ENCODE assay signal across 23 cellular contexts in genomic region chr17:44075598-44076293, GRCh38. TPM values are rescaled to one million over a fixed set of nuclear protein-coding genes. Genes with fewer than 3 reads are reported as not detected.
DNase-seq lines count a peak whose midpoint lies in the region; ATAC-seq, FAIRE-seq and TF ChIP-seq lines count a peak whose summit lies in the region.
"Had no signal": no experiment of that assay in that cellular context is flagged by ENCODE, and none has a peak within 500 bp of the region (broad histone marks: within the 10 kb centered on the region; RNA-seq: fewer than 3 reads in every experiment).

No MANE protein-coding gene starts in this region.

- no peak overlapping the region for H3K4me2 ChIP-seq in K562 (ENCODE audit: insufficient read depth, low read length)
- no peak overlapping the region for H3K4me2 ChIP-seq in GM23338

- H3K9ac ChIP-seq in K562 (ENCODE audit: insufficient read depth in 1 of 2, low read depth in 2 of 2, low read length in 2 of 2) = peak overlapping the region in 1 of 2 experiments; percentile 37; a peak in 2 of 4 replicates

- H3K9me3 Mint-ChIP-seq in naive B cell = no peaks in the 10 kb centered on the region
- H3K9me3 Mint-ChIP-seq in GM23338 = no peaks in the 10 kb centered on the region; the same call in 1 of the 3 replicates
- H3K9me3 Mint-ChIP-seq: activated CD4-positive, alpha-beta memory T cell treated with anti-CD3 and anti-CD28 coated beads for 36 hours; CD4-positive, CD25-positive, alpha-beta regulatory T cell had no signal

- intact Hi-C loops in K562 (cut with micrococcal nuclease) = no loop called here

- H3K36me3 ChIP-seq in cardiac muscle cell (peaks cover 28% of the 10 kb centered on the region), right atrium auricular region (peaks cover 52% of the 10 kb centered on the region), K562 (ENCODE audit: control insufficient read depth, insufficient read depth, low read length) (peaks cover 38% of the 10 kb centered on the region; the same call in 2 of the 3 replicates), GM23338 (ENCODE audit: insufficient read depth) (peaks cover 9% of the 10 kb centered on the region; the same call in 1 of the 2 replicates)

- ATAC-seq in K562 = no peak
- no peak for ATAC-seq in naive B cell (ENCODE audit: low read depth in 2 of 2)
- no peak for ATAC-seq in HG03457 (IDR thresholded peaks at IDR 0.05; ENCODE audit: unreplicated experiment)
- no peak for ATAC-seq in GM23338
- ATAC-seq: heart left ventricle had no signal

- WGBS in K562 (ENCODE audit: insufficient coverage, low coverage, missing lambda C conversion rate) = 77% methylated on average over 10 of the region's 10 CpGs

- no peak for TF ChIP-seq EP300 in K562 (IDR thresholded peaks at IDR 0.05; ENCODE audit: low read length)

- no peak for FAIRE-seq in K562 (lab: Jason Lieb, UNC)
- FAIRE-seq: H54 had no signal

- H2AFZ ChIP-seq in K562 (ENCODE audit: low read depth, low read length) = no peak overlapping the region
- H2AFZ ChIP-seq in GM23338 = no peak overlapping the region

- H3K36me3 Mint-ChIP-seq in naive B cell = no peaks in the 10 kb centered on the region
- peaks cover 70% of the 10 kb centered on the region for H3K36me3 Mint-ChIP-seq in GM23338 (ENCODE audit: low read depth)

- peak overlapping the region in 2 of 8 donors; percentile 49 to 66 for H3K4me3 Mint-ChIP-seq in naive B cell
- no peak overlapping the region; the same call in 2 of the 3 replicates for H3K4me3 Mint-ChIP-seq in GM23338
- H3K4me3 Mint-ChIP-seq: activated CD4-positive, alpha-beta memory T cell treated with anti-CD3 and anti-CD28 coated beads for 36 hours had no signal

- POLR2A ChIA-PET in K562 (lab: Yijun Ruan, JAX) (interaction anchor here (1.1 to 1.3 kb wide), 2 partner anchors 8 to 11 kb away, joined by 3 to 4 read pairs; no protein-coding TSS in a partner anchor), HEK293T (lab: Yijun Ruan, JAX) (no interaction called here)

- no peaks in the 10 kb centered on the region; the same call in 1 of the 2 replicates for H3F3A ChIP-seq in GM23338 (replicated peaks; ENCODE audit: low read depth)

- H3K9me3 ChIP-seq in cardiac muscle cell (ENCODE audit: low read depth) (no peaks in the 10 kb centered on the region), right atrium auricular region (no peaks in the 10 kb centered on the region), K562 (replicated peaks; ENCODE audit: control insufficient read depth, insufficient read depth, low read depth, low read length) (no peaks in the 10 kb centered on the region)
- H3K9me3 ChIP-seq: heart left ventricle had no signal

- TF ChIP-seq POLR2A in K562 (conservative IDR thresholded peaks at IDR 0.05) = no peak

- TF ChIP-seq CTCF in cardiac muscle cell (IDR thresholded peaks at IDR 0.05; ENCODE audit: low read depth, low read length) (no peak), right atrium auricular region (IDR thresholded peaks at IDR 0.05) (no peak), K562 (IDR thresholded peaks at IDR 0.05 in 2 of 3, conservative IDR thresholded peaks at IDR 0.05 in 1 of 3; ENCODE audit: insufficient read depth in 2 of 3, low read depth in 1 of 3, low read length in 3 of 3) (no peak), GM23338 (conservative IDR thresholded peaks at IDR 0.05; ENCODE audit: low read depth in 2 of 2) (no peak)

- no peaks in the 10 kb centered on the region for H3K27me3 Mint-ChIP-seq in naive B cell
- H3K27me3 Mint-ChIP-seq in GM23338 (ENCODE audit: insufficient read depth, low read depth, poor library complexity) = peaks cover 11% of the 10 kb centered on the region
- H3K27me3 Mint-ChIP-seq: activated CD4-positive, alpha-beta memory T cell treated with anti-CD3 and anti-CD28 coated beads for 36 hours had no signal

- H3K4me1 Mint-ChIP-seq in naive B cell (peaks cover 18 to 35% (median 28%) of the 10 kb centered on the region in 3 donors), GM23338 (peaks cover 22% of the 10 kb centered on the region)

- peaks cover 9% of the 10 kb centered on the region for H3K4me1 ChIP-seq in cardiac muscle cell (ENCODE audit: low read depth)
- peaks cover 0 to 11% of the 10 kb centered on the region in 2 donors for H3K4me1 ChIP-seq in right atrium auricular region
- peaks cover 3 to 23% of the 10 kb centered on the region in 2 experiments; a peak in 4 of 5 replicates for H3K4me1 ChIP-seq in K562 (replicated peaks in 1 of 2; ENCODE audit: control insufficient read depth in 2 of 2, insufficient read depth in 2 of 2, low read length in 2 of 2)
- H3K4me1 ChIP-seq in GM23338 (ENCODE audit: insufficient read depth) = peaks cover 12% of the 10 kb centered on the region; the same call in 1 of the 2 replicates

- no peak for TF ChIP-seq RAD21 in K562 (CRISPR knock-in tag; conservative IDR thresholded peaks at IDR 0.05 in 1 of 2, IDR thresholded peaks at IDR 0.05 in 1 of 2)

- H3K27me3 ChIP-seq in cardiac muscle cell (no peaks in the 10 kb centered on the region), right atrium auricular region (no peaks in the 10 kb centered on the region), K562 (ENCODE audit: control insufficient read depth in 2 of 2, insufficient read depth in 2 of 2, low read length in 2 of 2) (no peaks in the 10 kb centered on the region), GM23338 (ENCODE audit: insufficient read depth) (no peaks in the 10 kb centered on the region)
- H3K27me3 ChIP-seq: dorsolateral prefrontal cortex, heart left ventricle had no signal

- H3K27ac ChIP-seq in cardiac muscle cell (peak overlapping the region; percentile 69), right atrium auricular region (no peak overlapping the region), K562 (ENCODE audit: extremely low read depth, low read depth, low read length) (no peak overlapping the region), GM23338 (ENCODE audit: low read depth) (no peak overlapping the region)
- H3K27ac ChIP-seq: heart left ventricle had no signal

- H4K20me1 ChIP-seq in K562 (replicated peaks; ENCODE audit: control insufficient read depth, insufficient read depth, low read length) (no peaks in the 10 kb centered on the region), GM23338 (replicated peaks; ENCODE audit: insufficient read depth) (no peaks in the 10 kb centered on the region; the same call in 1 of the 2 replicates)

- DNase-seq in cardiac muscle cell (ENCODE audit: low read depth in 1 of 2, low spot score in 1 of 2) (no peak), right atrium auricular region (ENCODE audit: low spot score) (no peak), K562 (ENCODE audit: extremely low read depth in 1 of 4, low spot score in 3 of 4) (no peak), naive B cell (no peak), HEK293T (ENCODE audit: extremely low spot score) (no peak), NAMALWA (ENCODE audit: low spot score) (no peak), GM23338 (ENCODE audit: low spot score) (no peak)
- DNase-seq: activated CD4-positive, alpha-beta memory T cell treated with anti-CD3 and anti-CD28 coated beads for 36 hours; activated T-cell treated with anti-CD3 and anti-CD28 coated beads for 4 hours; anterior cingulate cortex; CD4-positive, CD25-positive, alpha-beta regulatory T cell; central memory CD4-positive, alpha-beta T cell; DMS 273 treated with DMSO at 0.1 percent for 48 hours; dorsolateral prefrontal cortex; MV-4-11; NCI-H1694; NCI-H2171; NCI-H526; occipital lobe; trophoblast cell had no signal

- in situ Hi-C loops in K562 (cut with MboI) = no loop called here

- no peaks in the 10 kb centered on the region for H3K9me2 ChIP-seq in GM23338 (ENCODE audit: insufficient read depth)

- H3K79me2 ChIP-seq in K562 (ENCODE audit: control insufficient read depth, insufficient read depth, low read length) (peaks cover 24% of the 10 kb centered on the region), GM23338 (replicated peaks; ENCODE audit: insufficient read depth) (peaks cover 24% of the 10 kb centered on the region)

- H3K27ac Mint-ChIP-seq in naive B cell (peak overlapping the region in 4 of 6 donors; percentile 36 to 93 (median 80)), GM23338 (no peak overlapping the region)
- H3K27ac Mint-ChIP-seq: activated CD4-positive, alpha-beta memory T cell treated with anti-CD3 and anti-CD28 coated beads for 36 hours had no signal

- no peaks in the 10 kb centered on the region for H3K9me1 ChIP-seq in K562 (ENCODE audit: control insufficient read depth, insufficient read depth, low read length)

- CTCF ChIA-PET in K562 (lab: Yijun Ruan, JAX; ENCODE audit: low intra/inter-chr PET ratio) = no interaction called here
- CTCF ChIA-PET in HEK293T (lab: Yijun Ruan, JAX) = interaction anchor here (1.8 kb wide), 1 partner anchor 8 kb away, joined by 7 read pairs; no protein-coding TSS in a partner anchor

- H3K4me3 ChIP-seq in cardiac muscle cell (no peak overlapping the region), right atrium auricular region (no peak overlapping the region), K562 (no peak overlapping the region), GM23338 (no peak overlapping the region)
- H3K4me3 ChIP-seq: dorsolateral prefrontal cortex, heart left ventricle had no signal

- no TSS peak for BruUV-seq in K562 (replicated peaks; lab: Mats Ljungman, UMichigan)

RNA-seq across cellular contexts. Expression of gene G6PC3, which starts 5.2 kb away (rescaled TPM):
- total RNA-seq in cardiac muscle cell = 93.1 and 95.3 TPM in 2 replicates
- polyA plus RNA-seq in cardiac muscle cell = 162 and 234 TPM in 2 replicates
- total RNA-seq in right atrium auricular region = 10 to 100 TPM; 36.0 to 41.1 TPM
- 33.6 and 98.9 TPM in 2 replicates for total RNA-seq in K562 (2011; cell fraction: chromatin; rRNA removed; ENCODE audit: low replicate concordance)
- total RNA-seq in K562 (2011; cell fraction: nucleolus; rRNA removed) = 135 and 137 TPM in 2 replicates
- total RNA-seq in K562 (2011; cell fraction: nucleoplasm; rRNA removed) = 99.2 and 101 TPM in 2 replicates
- total RNA-seq in K562 (2014; rRNA removed) = 31.1 and 37.6 TPM in 2 replicates
- total RNA-seq in K562 (2014; rRNA removed; fragmentation: Illumina TruSeq; extraction: Trizol) = 11.4 and 11.6 TPM in 2 replicates
- total RNA-seq in K562 (2015; rRNA removed; fragmentation: Illumina TruSeq; extraction: Trizol) = 24.1 and 26.8 TPM in 2 replicates
- total RNA-seq in K562 (2021) = 41.9 and 47.4 TPM in 2 replicates
- polyA plus RNA-seq in K562 (2011; rRNA removed) = 46.6 and 55.1 TPM in 2 replicates
- 121 and 218 TPM in 2 replicates for polyA plus RNA-seq in K562 (2011; cell fraction: cytosol; rRNA removed)
- polyA plus RNA-seq in K562 (2011; cell fraction: nucleus; rRNA removed) = 51.8 and 71.7 TPM in 2 replicates
- polyA plus RNA-seq in K562 (2012) = 62.0 and 81.3 TPM in 2 replicates
- polyA plus RNA-seq in K562 (2014; fragmentation: Illumina TruSeq; extraction: Trizol) = 49.5 and 60.5 TPM in 2 replicates
- polyA plus RNA-seq in K562 (2014; fragmentation: Nextera tagmentation; extraction: Ambion mirVana) = 10 to 100 TPM; 10.4 to 14.8 TPM
- 56.3 and 57.8 TPM in 2 replicates for polyA plus RNA-seq in K562 (2014; rRNA removed)
- 31.6 and 48.8 TPM in 2 replicates for polyA minus RNA-seq in K562 (2011; rRNA and poly(A)+ RNA removed)
- 44.7 and 61.0 TPM in 2 replicates for polyA minus RNA-seq in K562 (2011; cell fraction: cytosol; rRNA and poly(A)+ RNA removed)
- polyA minus RNA-seq in K562 (2011; cell fraction: nucleus; rRNA and poly(A)+ RNA removed) = 24.7 and 25.6 TPM in 2 replicates
- polyA plus RNA-seq in naive B cell (ENCODE audit: low read depth in 6 of 6) = 10 to 100 TPM; 19.2 to 28.0 (median 24.6) TPM
- 110 and 112 TPM in 2 replicates for total RNA-seq in GM23338 (2014; rRNA removed; shearing (Covaris generic))
- 143 and 154 TPM in 2 replicates for polyA plus RNA-seq in GM23338 (2016; fragmentation: Nextera tagmentation; extraction: Ambion mirVana)

RNA-seq across cellular contexts. Expression of gene LSM12, which starts 9.3 kb away (rescaled TPM):
- total RNA-seq in cardiac muscle cell (31.0 and 45.3 TPM in 2 replicates), right atrium auricular region (10 to 100 TPM; 36.8 to 41.3 TPM), K562 (2014; rRNA removed) (53.0 and 71.1 TPM in 2 replicates), K562 (2014; rRNA removed; fragmentation: Illumina TruSeq; extraction: Trizol) (78.4 and 82.8 TPM in 2 replicates), K562 (2015; rRNA removed; fragmentation: Illumina TruSeq; extraction: Trizol) (95.0 and 102 TPM in 2 replicates), K562 (2021) (104 and 108 TPM in 2 replicates)
- polyA plus RNA-seq in cardiac muscle cell (46.5 and 60.7 TPM in 2 replicates), K562 (2011; rRNA removed) (66.3 and 82.2 TPM in 2 replicates), K562 (2014; fragmentation: Illumina TruSeq; extraction: Trizol) (98.5 and 124 TPM in 2 replicates), K562 (2014; fragmentation: Nextera tagmentation; extraction: Ambion mirVana) (100 to 1,000 TPM in 1 of 2 experiments, 10 to 100 TPM in 1; 89.3 to 258 TPM), K562 (2014; rRNA removed) (70.0 and 80.9 TPM in 2 replicates), naive B cell (ENCODE audit: low read depth in 6 of 6) (10 to 100 TPM; 48.1 to 99.0 (median 80.5) TPM), GM23338 (2016; fragmentation: Nextera tagmentation; extraction: Ambion mirVana) (226 and 241 TPM in 2 replicates)
- total RNA-seq in K562 (2011; cell fraction: chromatin; rRNA removed; ENCODE audit: low replicate concordance) = 48.1 and 49.0 TPM in 2 replicates
- 32.9 and 33.7 TPM in 2 replicates for total RNA-seq in K562 (2011; cell fraction: nucleolus; rRNA removed)
- total RNA-seq in K562 (2011; cell fraction: nucleoplasm; rRNA removed) = 64.8 and 108 TPM in 2 replicates
- 56.4 and 75.0 TPM in 2 replicates for polyA plus RNA-seq in K562 (2011; cell fraction: cytosol; rRNA removed)
- polyA plus RNA-seq in K562 (2011; cell fraction: nucleus; rRNA removed) = 32.9 and 38.2 TPM in 2 replicates
- 40.9 and 63.3 TPM in 2 replicates for polyA plus RNA-seq in K562 (2012)
- polyA minus RNA-seq in K562 (2011; rRNA and poly(A)+ RNA removed) = 133 and 173 TPM in 2 replicates
- 44.4 and 52.5 TPM in 2 replicates for polyA minus RNA-seq in K562 (2011; cell fraction: cytosol; rRNA and poly(A)+ RNA removed)
- 11.3 and 24.1 TPM in 2 replicates for polyA minus RNA-seq in K562 (2011; cell fraction: nucleus; rRNA and poly(A)+ RNA removed)
- total RNA-seq in GM23338 (2014; rRNA removed; shearing (Covaris generic)) = 64.4 and 72.7 TPM in 2 replicates

RNA-seq across cellular contexts. Expression of gene HDAC5, which starts 47.7 kb away (rescaled TPM):
- total RNA-seq in cardiac muscle cell = 164 and 300 TPM in 2 replicates
- polyA plus RNA-seq in cardiac muscle cell = 94.1 and 209 TPM in 2 replicates
- total RNA-seq in right atrium auricular region = 100 to 1,000 TPM in 1 of 2 donors, 10 to 100 TPM in 1; 80.0 to 138 TPM
- total RNA-seq in K562 (2011; cell fraction: chromatin; rRNA removed; ENCODE audit: low replicate concordance) = 27.5 and 79.4 TPM in 2 replicates
- 54.3 and 56.9 TPM in 2 replicates for total RNA-seq in K562 (2011; cell fraction: nucleolus; rRNA removed)
- total RNA-seq in K562 (2011; cell fraction: nucleoplasm; rRNA removed) = 39.6 and 46.3 TPM in 2 replicates
- 26.2 and 29.6 TPM in 2 replicates for total RNA-seq in K562 (2014; rRNA removed)
- total RNA-seq in K562 (2014; rRNA removed; fragmentation: Illumina TruSeq; extraction: Trizol) = 4.7 and 6.5 TPM in 2 replicates
- total RNA-seq in K562 (2015; rRNA removed; fragmentation: Illumina TruSeq; extraction: Trizol) = 8.0 and 8.7 TPM in 2 replicates
- 23.1 and 25.1 TPM in 2 replicates for total RNA-seq in K562 (2021)
- 24.0 and 36.0 TPM in 2 replicates for polyA plus RNA-seq in K562 (2011; rRNA removed)
- 31.1 and 42.9 TPM in 2 replicates for polyA plus RNA-seq in K562 (2011; cell fraction: cytosol; rRNA removed)
- 34.0 and 43.6 TPM in 2 replicates for polyA plus RNA-seq in K562 (2011; cell fraction: nucleus; rRNA removed)
- polyA plus RNA-seq in K562 (2012) = 18.3 and 32.1 TPM in 2 replicates
- polyA plus RNA-seq in K562 (2014; fragmentation: Illumina TruSeq; extraction: Trizol) = 16.4 and 20.5 TPM in 2 replicates
- polyA plus RNA-seq in K562 (2014; fragmentation: Nextera tagmentation; extraction: Ambion mirVana) = under 1 TPM; 0.45 to 0.73 TPM
- 18.6 and 20.2 TPM in 2 replicates for polyA plus RNA-seq in K562 (2014; rRNA removed)
- 17.7 and 29.2 TPM in 2 replicates for polyA minus RNA-seq in K562 (2011; rRNA and poly(A)+ RNA removed)
- 26.6 and 29.1 TPM in 2 replicates for polyA minus RNA-seq in K562 (2011; cell fraction: cytosol; rRNA and poly(A)+ RNA removed)
- polyA minus RNA-seq in K562 (2011; cell fraction: nucleus; rRNA and poly(A)+ RNA removed) = 16.2 and 17.5 TPM in 2 replicates
- polyA plus RNA-seq in naive B cell (ENCODE audit: low read depth in 6 of 6) = 10 to 100 TPM; 27.5 to 79.5 (median 41.2) TPM
- total RNA-seq in GM23338 (2014; rRNA removed; shearing (Covaris generic)) = 71.1 and 86.9 TPM in 2 replicates
- polyA plus RNA-seq in GM23338 (2016; fragmentation: Nextera tagmentation; extraction: Ambion mirVana) = 16.9 TPM in 2 replicates
